1 cellular context compared by ENCODE assay signal in the genomic region with DNA sequence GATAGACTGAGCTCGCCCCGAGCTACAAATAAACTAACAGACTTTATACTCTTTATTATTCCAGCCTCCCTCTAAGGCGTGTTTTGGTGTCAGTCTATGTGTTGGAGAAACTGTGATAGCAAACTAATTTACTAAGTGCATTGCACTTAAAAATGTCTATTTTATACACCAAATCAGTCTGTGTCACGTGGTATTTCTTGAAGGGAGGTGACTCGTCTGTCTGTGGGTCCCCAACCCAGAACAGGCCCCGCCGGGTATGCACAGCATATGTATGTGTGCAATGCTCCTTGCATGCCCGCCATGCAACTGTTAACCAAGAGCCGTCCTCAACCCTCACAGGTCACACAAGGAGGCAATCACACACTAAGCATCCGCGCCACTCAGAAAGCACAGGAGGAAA.
A peak's percentile ranks its signal among the peaks of the same experiment; 100 is the strongest.
TF ChIP-seq lines count a peak whose summit lies in the region.

No MANE protein-coding gene starts in this region.

TF ChIP-seq in HepG2, 621 proteins besides CTCF, POLR2A, EP300 and RAD21 (continued from another document):
- TF ChIP-seq, protein P1, sequence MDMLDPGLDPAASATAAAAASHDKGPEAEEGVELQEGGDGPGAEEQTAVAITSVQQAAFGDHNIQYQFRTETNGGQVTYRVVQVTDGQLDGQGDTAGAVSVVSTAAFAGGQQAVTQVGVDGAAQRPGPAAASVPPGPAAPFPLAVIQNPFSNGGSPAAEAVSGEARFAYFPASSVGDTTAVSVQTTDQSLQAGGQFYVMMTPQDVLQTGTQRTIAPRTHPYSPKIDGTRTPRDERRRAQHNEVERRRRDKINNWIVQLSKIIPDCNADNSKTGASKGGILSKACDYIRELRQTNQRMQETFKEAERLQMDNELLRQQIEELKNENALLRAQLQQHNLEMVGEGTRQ (IDR thresholded peaks at IDR 0.05; ENCODE audit: low read depth, low read length), result peak; percentile 46
- TF ChIP-seq, protein P1 (CRISPR knock-in tag; IDR thresholded peaks at IDR 0.05; ENCODE audit: borderline replicate concordance), result no peak
- TF ChIP-seq MXI1 (IDR thresholded peaks at IDR 0.05; ENCODE audit: borderline replicate concordance, low read depth, low read length) (no peak), CHCHD3 (CRISPR knock-in tag; IDR thresholded peaks at IDR 0.05) (no peak), NCOA1 (CRISPR knock-in tag; IDR thresholded peaks at IDR 0.05) (no peak)
- TF ChIP-seq, protein P2, sequence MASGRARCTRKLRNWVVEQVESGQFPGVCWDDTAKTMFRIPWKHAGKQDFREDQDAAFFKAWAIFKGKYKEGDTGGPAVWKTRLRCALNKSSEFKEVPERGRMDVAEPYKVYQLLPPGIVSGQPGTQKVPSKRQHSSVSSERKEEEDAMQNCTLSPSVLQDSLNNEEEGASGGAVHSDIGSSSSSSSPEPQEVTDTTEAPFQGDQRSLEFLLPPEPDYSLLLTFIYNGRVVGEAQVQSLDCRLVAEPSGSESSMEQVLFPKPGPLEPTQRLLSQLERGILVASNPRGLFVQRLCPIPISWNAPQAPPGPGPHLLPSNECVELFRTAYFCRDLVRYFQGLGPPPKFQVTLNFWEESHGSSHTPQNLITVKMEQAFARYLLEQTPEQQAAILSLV (CRISPR knock-in tag; IDR thresholded peaks at IDR 0.05; ENCODE audit: borderline replicate concordance), result no peak
